ENCODE assay signal across 17 cellular contexts in the genomic region with DNA sequence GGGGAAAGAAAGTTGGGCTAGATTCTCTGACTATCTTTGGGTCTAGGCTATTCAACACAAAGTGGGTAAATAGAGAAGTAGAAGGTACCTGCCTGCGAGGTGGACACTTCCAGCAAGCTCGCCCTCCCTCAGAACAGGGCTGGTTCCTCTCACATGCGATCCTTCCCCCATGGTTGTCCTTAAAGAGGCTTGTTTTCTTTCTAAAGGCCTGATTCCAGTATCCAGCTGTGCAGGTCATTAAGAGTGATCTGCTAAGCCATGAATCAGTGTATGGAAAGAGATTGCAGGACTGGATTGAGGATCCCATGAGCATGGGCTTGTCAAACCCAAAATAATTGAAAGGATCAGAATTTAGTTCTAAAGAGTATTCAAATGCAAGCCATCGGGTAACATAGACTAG.
DNase-seq lines count a peak whose midpoint lies in the region; ATAC-seq and TF ChIP-seq lines count a peak whose summit lies in the region.
"Had no signal": no experiment of that assay in that cellular context is flagged by ENCODE, and none has a peak within 500 bp of the region (broad histone marks: within the 10 kb centered on the region; RNA-seq: fewer than 3 reads in every experiment).

No MANE protein-coding gene starts in this region.

- no peaks in the 10 kb centered on the region for H3F3A ChIP-seq in GM23338 (replicated peaks; ENCODE audit: low read depth)

- peaks cover 15% of the 10 kb centered on the region; the same call in 1 of the 2 replicates for H3K36me3 ChIP-seq in GM23338 (ENCODE audit: insufficient read depth)
- no peaks in the 10 kb centered on the region for H3K36me3 ChIP-seq in endodermal cell (ENCODE audit: control insufficient read depth, insufficient read depth, low read length)
- H3K36me3 ChIP-seq in thyroid gland: no peaks in the 10 kb centered on the region
- H3K36me3 ChIP-seq: BLaER1, HAP-1 had no signal

- no peak overlapping the region for H3K4me2 ChIP-seq in GM23338
- H3K4me2 ChIP-seq: BLaER1 had no signal

- H3K9ac ChIP-seq in endodermal cell (ENCODE audit: extremely low read depth, low read length, poor library complexity, severe bottlenecking): no peak overlapping the region
- H3K9ac ChIP-seq: BLaER1 had no signal

- H3K27ac Mint-ChIP-seq in GM23338 (no peak overlapping the region), endodermal cell (no peak overlapping the region)
- H3K27ac Mint-ChIP-seq: CD14-positive monocyte; CD4-positive, alpha-beta memory T cell; IgD-negative memory B cell had no signal

- H3K9me3 Mint-ChIP-seq in GM23338 (peaks cover 24% of the 10 kb centered on the region), endodermal cell (peaks cover 24% of the 10 kb centered on the region)

- H3K4me3 Mint-ChIP-seq in GM23338 (no peak overlapping the region), endodermal cell (no peak overlapping the region)
- H3K4me3 Mint-ChIP-seq: CD14-positive monocyte; CD4-positive, alpha-beta memory T cell; IgD-negative memory B cell had no signal

- peak; percentile 6 for DNase-seq in GM23338 (ENCODE audit: low spot score)
- DNase-seq in endodermal cell: peak; percentile 57
- peak; percentile 41 for DNase-seq in iPS-NIHi7 (ENCODE audit: extremely low spot score)
- DNase-seq in NK-92 treated with Interleukin-12 subunit alpha and Interleukin-12 subunit beta, amount 100 ng/mL, for 24 hours (lab: John Stamatoyannopoulos, UW): no peak
- DNase-seq in DMS53 treated with DMSO at 0.1 percent for 48 hours (lab: John Stamatoyannopoulos, UW; ENCODE audit: unreplicated experiment): no peak
- no peak for DNase-seq in hypothalamus (lab: John Stamatoyannopoulos, UW)
- DNase-seq in thyroid gland: no peak
- DNase-seq: 8988T; CD4-positive, alpha-beta memory T cell; DND-41; EL; GOT3 had no signal

- H3K27me3 Mint-ChIP-seq in GM23338 (ENCODE audit: insufficient read depth, low read depth, poor library complexity): peaks cover 2% of the 10 kb centered on the region
- no peaks in the 10 kb centered on the region for H3K27me3 Mint-ChIP-seq in endodermal cell (ENCODE audit: insufficient read depth)

- H3K27me3 ChIP-seq in GM23338 (ENCODE audit: insufficient read depth) (no peaks in the 10 kb centered on the region), endodermal cell (ENCODE audit: control insufficient read depth, insufficient read depth, low read length, poor library complexity, severe bottlenecking) (no peaks in the 10 kb centered on the region), thyroid gland (no peaks in the 10 kb centered on the region)
- H3K27me3 ChIP-seq: BLaER1 had no signal

- H3K9me2 ChIP-seq in GM23338 (ENCODE audit: insufficient read depth): 0 out of 2 replicates have a peak, but pooled peaks cover 8% of the 10 kb centered on the region

- H3K9me3 ChIP-seq in endodermal cell (ENCODE audit: control insufficient read depth, low read length) (peaks cover 16% of the 10 kb centered on the region), thyroid gland (no peaks in the 10 kb centered on the region)
- H3K9me3 ChIP-seq: HAP-1 had no signal

- ATAC-seq in GM23338: no peak; the same call in 2 of the 3 replicates
- ATAC-seq: HepG2 had no signal

- H4K20me1 ChIP-seq in GM23338 (replicated peaks; ENCODE audit: insufficient read depth): no peaks in the 10 kb centered on the region
- H4K20me1 ChIP-seq: BLaER1 had no signal

- H3K79me2 ChIP-seq in GM23338 (replicated peaks; ENCODE audit: insufficient read depth): no peaks in the 10 kb centered on the region

- H3K4me1 ChIP-seq in GM23338 (ENCODE audit: insufficient read depth): peaks cover 3% of the 10 kb centered on the region; the same call in 1 of the 2 replicates
- H3K4me1 ChIP-seq in endodermal cell (ENCODE audit: control insufficient read depth, insufficient read depth, low read length): no peaks in the 10 kb centered on the region
- H3K4me1 ChIP-seq in thyroid gland: no peaks in the 10 kb centered on the region
- H3K4me1 ChIP-seq: BLaER1, HAP-1 had no signal

- H3K27ac ChIP-seq in GM23338 (ENCODE audit: low read depth): no peak overlapping the region
- H3K27ac ChIP-seq in endodermal cell (ENCODE audit: low read depth, low read length): no peak overlapping the region
- no peak overlapping the region for H3K27ac ChIP-seq in thyroid gland
- H3K27ac ChIP-seq: BLaER1 had no signal

- 83 to 88% methylated on average over 4 of the region's 4 CpGs for WGBS in endodermal cell (ENCODE audit: insufficient coverage in 1 of 2, insufficient read length in 1 of 2), 2 experiments
- 87 to 92% methylated on average over 4 of the region's 4 CpGs for WGBS in thyroid gland, 2 donors

- H3K4me1 Mint-ChIP-seq in GM23338 (peaks cover 14% of the 10 kb centered on the region), endodermal cell (peaks cover 11% of the 10 kb centered on the region)
- H3K4me1 Mint-ChIP-seq: CD14-positive monocyte; CD4-positive, alpha-beta memory T cell; IgD-negative memory B cell had no signal

- H3K4me3 ChIP-seq in GM23338: no peak overlapping the region
- H3K4me3 ChIP-seq in endodermal cell (ENCODE audit: low read length): no peak overlapping the region
- H3K4me3 ChIP-seq in thyroid gland (replicated peaks in 1 of 3): no peak overlapping the region
- H3K4me3 ChIP-seq: BLaER1, HAP-1 had no signal

- TF ChIP-seq POLR2A in thyroid gland (IDR thresholded peaks at IDR 0.05): no peak

- H3K36me3 Mint-ChIP-seq in GM23338 (ENCODE audit: low read depth): peaks cover 10% of the 10 kb centered on the region; the same call in 1 of the 3 replicates
- peaks cover 3% of the 10 kb centered on the region for H3K36me3 Mint-ChIP-seq in endodermal cell (ENCODE audit: low read depth)
- H3K36me3 Mint-ChIP-seq: CD14-positive monocyte; CD4-positive, alpha-beta memory T cell; IgD-negative memory B cell had no signal

- H2AFZ ChIP-seq in GM23338: peak overlapping the region; percentile 72; the same call in 1 of the 2 replicates

- intact Hi-C loops in thyroid gland (cut with DNase I): no loop called here

- no peak for TF ChIP-seq CTCF in GM23338 (conservative IDR thresholded peaks at IDR 0.05; ENCODE audit: low read depth in 2 of 2)
- no peak for TF ChIP-seq CTCF in endodermal cell (conservative IDR thresholded peaks at IDR 0.05)
- TF ChIP-seq CTCF in thyroid gland (IDR thresholded peaks at IDR 0.05): no peak

TF ChIP-seq in GM23338, 12 proteins besides CTCF, POLR2A, EP300 and RAD21:
- TF ChIP-seq ZNF114 (CRISPR knock-in tag; IDR thresholded peaks at IDR 0.05) (no peak), ETS1 (IDR thresholded peaks at IDR 0.05) (no peak), JUNB (IDR thresholded peaks at IDR 0.05; ENCODE audit: unreplicated experiment) (no peak), CREB1 (CRISPR knock-in tag; IDR thresholded peaks at IDR 0.05; ENCODE audit: low read depth) (no peak), STAT1 (IDR thresholded peaks at IDR 0.05; ENCODE audit: unreplicated experiment) (no peak), EZH2 (IDR thresholded peaks at IDR 0.05; ENCODE audit: low read depth, unreplicated experiment) (no peak), POLR2AphosphoS5 (IDR thresholded peaks at IDR 0.05; ENCODE audit: low read depth) (no peak), NANOG (IDR thresholded peaks at IDR 0.05; ENCODE audit: borderline replicate concordance) (no peak)
TF ChIP-seq in GM23338: peak in this region for 0.

Comparison
In these comparisons a context has a peak if more than half of its experiments do, and no peak if none do; other contexts are left out.
1. DNase-seq: peak in GM23338 (single experiment), endodermal cell (single experiment) and iPS-NIHi7 (single experiment); none in NK-92 treated with Interleukin-12 subunit alpha and Interleukin-12 subunit beta, amount 100 ng/mL, for 24 hours (single experiment), DMS53 treated with DMSO at 0.1 percent for 48 hours (single experiment), hypothalamus (0 of 51) and thyroid gland (0 of 2).